ENCODE assay signal across 8 cellular contexts in the genomic region with DNA sequence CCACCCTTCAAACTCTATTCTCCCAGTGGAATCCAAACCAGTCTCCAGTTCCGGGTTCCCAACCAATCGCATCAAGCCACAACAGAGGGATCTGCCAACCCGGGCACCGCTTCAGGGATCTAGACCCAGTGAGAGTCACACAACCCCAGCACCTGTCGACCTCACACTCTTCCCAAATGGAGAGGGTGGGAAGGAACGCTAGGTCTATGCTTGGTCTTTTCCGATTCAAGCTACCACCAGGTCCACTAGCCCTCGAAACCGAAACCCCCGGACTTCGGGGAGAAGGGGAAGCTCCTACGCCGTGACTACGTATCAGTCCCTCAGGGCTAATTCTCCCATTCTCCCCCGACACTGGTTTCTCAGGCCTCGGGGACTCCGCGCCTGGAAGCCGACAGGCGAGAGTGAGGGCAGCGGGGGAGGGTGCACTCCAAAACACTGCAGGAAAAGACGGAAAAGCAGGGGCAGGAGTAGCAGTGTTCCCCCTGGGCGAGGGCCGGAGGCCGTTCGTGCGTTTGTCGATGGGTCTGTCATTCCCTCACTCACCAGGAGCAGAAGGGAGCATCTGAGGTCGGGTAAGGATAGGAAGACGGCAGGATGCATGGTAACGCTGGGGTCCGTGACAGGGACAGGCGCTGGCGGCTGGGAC. TPM values are rescaled to one million over a fixed set of nuclear protein-coding genes. Genes with fewer than 3 reads are reported as not detected.
DNase-seq lines count a peak whose midpoint lies in the region; ATAC-seq lines count a peak whose summit lies in the region.

No MANE protein-coding gene starts in this region.

- peak; percentile 10 for ATAC-seq in GM18498 (IDR thresholded peaks at IDR 0.05; ENCODE audit: unreplicated experiment)
- peak; percentile 18 for ATAC-seq in HG03097 (IDR thresholded peaks at IDR 0.05; ENCODE audit: low FRiP score, unreplicated experiment)
- no peak for ATAC-seq in effector memory CD8-positive, alpha-beta T cell (replicated peaks)

- H3K27ac Mint-ChIP-seq in activated CD4-positive, alpha-beta T cell treated with anti-CD3 and anti-CD28 coated beads, Interleukin-2, amount 10 ng/mL, durations not matched to agents 7 days and 5 days, result peak overlapping the region; percentile 99
- peak overlapping the region; percentile 97 to 99 for H3K27ac Mint-ChIP-seq in effector memory CD8-positive, alpha-beta T cell

- peak overlapping the region; percentile 100 for H3K4me3 Mint-ChIP-seq in activated CD4-positive, alpha-beta T cell treated with anti-CD3 and anti-CD28 coated beads, Interleukin-2, amount 10 ng/mL, durations not matched to agents 7 days and 5 days
- H3K4me3 Mint-ChIP-seq in effector memory CD8-positive, alpha-beta T cell, result peak overlapping the region; percentile 99 to 100

- in situ Hi-C loops in ACHN (cut with HindIII; ENCODE audit: low pct_ligation_motif_present, low pct_unique_long_range_greater_than_20kb, low sequenced_read_pairs), result no loop called here

- POLR2A ChIA-PET in activated CD4-positive, alpha-beta T cell treated with anti-CD3 and anti-CD28 coated beads, Interleukin-2, amount 10 ng/mL, durations not matched to agents 7 days and 5 days (lab: Charles Lee), result no interaction called here

- DNase-seq in ACHN (peak; percentile 74), NCI-H2171 treated with DMSO at 0.1 percent for 48 hours (lab: John Stamatoyannopoulos, UW) (peak; percentile 80), lung microvascular endothelial cell (ENCODE audit: low read depth in 2 of 2) (peak; percentile 77 to 83)
- peak; percentile 41 for DNase-seq in activated CD4-positive, alpha-beta T cell treated with anti-CD3 and anti-CD28 coated beads, Interleukin-2, amount 10 ng/mL, durations not matched to agents 7 days and 5 days
- DNase-seq in effector memory CD8-positive, alpha-beta T cell, result peak in 2 of 3 experiments; percentile 16 to 21
- DNase-seq in stimulated activated naive CD4-positive, alpha-beta T cell treated with Interleukin-2 at 50 U/mL for 16 hours (lab: John Stamatoyannopoulos, UW), result peak; percentile 1

- H3K4me1 Mint-ChIP-seq in activated CD4-positive, alpha-beta T cell treated with anti-CD3 and anti-CD28 coated beads, Interleukin-2, amount 10 ng/mL, durations not matched to agents 7 days and 5 days, result peaks cover 43% of the 10 kb centered on the region
- peaks cover 28 to 41% of the 10 kb centered on the region in 2 donors for H3K4me1 Mint-ChIP-seq in effector memory CD8-positive, alpha-beta T cell (ENCODE audit: low read depth in 2 of 2)

- H3K36me3 Mint-ChIP-seq in activated CD4-positive, alpha-beta T cell treated with anti-CD3 and anti-CD28 coated beads, Interleukin-2, amount 10 ng/mL, durations not matched to agents 7 days and 5 days (ENCODE audit: low read depth), result peaks cover 4% of the 10 kb centered on the region
- peaks cover 13% of the 10 kb centered on the region for H3K36me3 Mint-ChIP-seq in effector memory CD8-positive, alpha-beta T cell (ENCODE audit: insufficient read depth)

- no peaks in the 10 kb centered on the region for H3K27me3 Mint-ChIP-seq in activated CD4-positive, alpha-beta T cell treated with anti-CD3 and anti-CD28 coated beads, Interleukin-2, amount 10 ng/mL, durations not matched to agents 7 days and 5 days
- no peaks in the 10 kb centered on the region for H3K27me3 Mint-ChIP-seq in effector memory CD8-positive, alpha-beta T cell

- no peaks in the 10 kb centered on the region for H3K9me3 Mint-ChIP-seq in activated CD4-positive, alpha-beta T cell treated with anti-CD3 and anti-CD28 coated beads, Interleukin-2, amount 10 ng/mL, durations not matched to agents 7 days and 5 days
- H3K9me3 Mint-ChIP-seq in effector memory CD8-positive, alpha-beta T cell, result no peaks in the 10 kb centered on the region

- CTCF ChIA-PET in activated CD4-positive, alpha-beta T cell treated with anti-CD3 and anti-CD28 coated beads, Interleukin-2, amount 10 ng/mL, durations not matched to agents 7 days and 5 days (lab: Charles Lee), result interaction anchor here (0.6 to 1.3 kb wide), 2 partner anchors 14 to 133 kb away, joined by 3 read pairs; no protein-coding TSS in a partner anchor

RNA-seq across cellular contexts. Expression of gene ERP44, which starts 0.4 kb away (rescaled TPM):
- 10 to 100 TPM; 16.9 to 18.8 TPM for total RNA-seq in activated CD4-positive, alpha-beta T cell treated with anti-CD3 and anti-CD28 coated beads, Interleukin-2, amount 10 ng/mL, durations not matched to agents 7 days and 5 days
- total RNA-seq in lung microvascular endothelial cell, result 5.7 and 7.7 TPM in 2 replicates

RNA-seq across cellular contexts. Expression of gene INVS, which starts 0.7 kb away (rescaled TPM):
- total RNA-seq in activated CD4-positive, alpha-beta T cell treated with anti-CD3 and anti-CD28 coated beads, Interleukin-2, amount 10 ng/mL, durations not matched to agents 7 days and 5 days, result 10 to 100 TPM; 15.8 to 16.9 TPM
- 16.3 and 20.6 TPM in 2 replicates for total RNA-seq in lung microvascular endothelial cell

Comparison
In these comparisons a context has a peak if more than half of its experiments do, and no peak if none do; other contexts are left out.
1. DNase-seq: peak in every context shown above with its lines; median percentile 80 in NCI-H2171 treated with DMSO at 0.1 percent for 48 hours; 80 in lung microvascular endothelial cell; 74 in ACHN; 41 in activated CD4-positive, alpha-beta T cell treated with anti-CD3 and anti-CD28 coated beads, Interleukin-2, amount 10 ng/mL, durations not matched to agents 7 days and 5 days; 18 in effector memory CD8-positive, alpha-beta T cell; 1 in stimulated activated naive CD4-positive, alpha-beta T cell treated with Interleukin-2 at 50 U/mL for 16 hours.